In genomic region chr10:133276435-133277201, GRCh38 we compare ENCODE assay signal across 8 cellular contexts. TPM values are rescaled to one million over a fixed set of nuclear protein-coding genes. Genes with fewer than 3 reads are reported as not detected.
DNase-seq lines count a peak whose midpoint lies in the region; ATAC-seq, FAIRE-seq and TF ChIP-seq lines count a peak whose summit lies in the region.

ADAM8 (minus strand) TSS chr10:133276868; CDS start chr10:133276817, 51 bp downstream.

- DNase-seq in AG20443 (ENCODE audit: low spot score) = peak; percentile 68
- DNase-seq in GM19239 (ENCODE audit: insufficient read length, low spot score) = peak; percentile 92
- peak; percentile 71 for DNase-seq in activated CD4-positive, alpha-beta T cell treated with anti-CD3 and anti-CD28 coated beads, Interleukin-2, amount 50 U/mL, for 1 hour
- no peak for DNase-seq in epithelial cell of proximal tubule (ENCODE audit: low read depth)
- peak in 1 of 2 donors; percentile 62 for DNase-seq in psoas muscle
- DNase-seq in cerebellar cortex (ENCODE audit: low spot score) = no peak
- DNase-seq in NCI-H187 (lab: John Stamatoyannopoulos, UW) = no peak

- intact Hi-C loops in psoas muscle (cut with DNase I) = no loop called here

- H3K36me3 ChIP-seq in psoas muscle (ENCODE audit: insufficient read depth in 1 of 2, low read depth in 1 of 2) = peaks cover 4 to 32% of the 10 kb centered on the region in 2 donors

- TF ChIP-seq CTCF in epithelial cell of proximal tubule (conservative IDR thresholded peaks at IDR 0.05; ENCODE audit: low read depth, low read length) (no peak), psoas muscle (IDR thresholded peaks at IDR 0.05) (no peak)

- H3K27ac ChIP-seq in psoas muscle = no peak within 1 kb of the TSS

- H3K27me3 ChIP-seq in psoas muscle (ENCODE audit: insufficient read depth in 3 of 3, low read length in 2 of 3) = peaks cover 0 to 29% (median 7%) of the 10 kb centered on the region in 3 donors

- H3K4me3 ChIP-seq in epithelial cell of proximal tubule (ENCODE audit: low read depth, low read length) (no peak within 1 kb of the TSS), psoas muscle (peak within 1 kb of the TSS; percentile 15)

- ATAC-seq in HG03439 (IDR thresholded peaks at IDR 0.05; ENCODE audit: unreplicated experiment) = peak; percentile 45
- peak; percentile 22 to 38 (median 28) for ATAC-seq in psoas muscle

- peak; percentile 72 for FAIRE-seq in GM19239 (lab: Jason Lieb, UNC)

- H3K4me1 ChIP-seq in psoas muscle = no peaks in the 10 kb centered on the region

- 4 to 6% (median 5%) methylated on average over 45 to 63 of the region's 63 CpGs for WGBS in psoas muscle, 3 donors

- no peaks in the 10 kb centered on the region for H3K9me3 ChIP-seq in psoas muscle

RNA-seq across cellular contexts. Expression of gene ADAM8, which starts in this region (rescaled TPM):
- 26.0 and 52.6 TPM in 2 replicates for total RNA-seq in epithelial cell of proximal tubule
- total RNA-seq in psoas muscle = 1 to 10 TPM; 2.2 to 2.8 (median 2.5) TPM
- polyA plus RNA-seq in psoas muscle = under 1 TPM; 0.21 to 0.94 (median 0.29) TPM

Comparison
In these comparisons a context has a peak if more than half of its experiments do, and no peak if none do; other contexts are left out.
1. DNase-seq: peak in AG20443 (single experiment), GM19239 (single experiment) and activated CD4-positive, alpha-beta T cell treated with anti-CD3 and anti-CD28 coated beads, Interleukin-2, amount 50 U/mL, for 1 hour (single experiment); none in epithelial cell of proximal tubule (single experiment), cerebellar cortex (single experiment) and NCI-H187 (0 of 2).